ENCODE assay signal across 15 cellular contexts in genomic region chr5:40734986-40735385, GRCh38. TPM values are rescaled to one million over a fixed set of nuclear protein-coding genes. Genes with fewer than 3 reads are reported as not detected.
DNase-seq lines count a peak whose midpoint lies in the region; ATAC-seq and TF ChIP-seq lines count a peak whose summit lies in the region.
"Had no signal": no experiment of that assay in that cellular context is flagged by ENCODE, and none has a peak within 500 bp of the region (broad histone marks: within the 10 kb centered on the region; RNA-seq: fewer than 3 reads in every experiment).

No MANE protein-coding gene starts in this region.

- H3K4me2 ChIP-seq in OCI-LY3 (ENCODE audit: low read length): peak overlapping the region; percentile 13; the same call in 1 of the 2 replicates
- no peak overlapping the region for H3K4me2 ChIP-seq in osteoblast (ENCODE audit: insufficient read depth, low read length)
- H3K4me2 ChIP-seq in MM.1S (ENCODE audit: low read depth, low read length): no peak overlapping the region

- H4K20me1 ChIP-seq in OCI-LY3 (ENCODE audit: insufficient read depth, low read length) (no peaks in the 10 kb centered on the region), osteoblast (ENCODE audit: insufficient read depth, low read length) (peaks cover 6% of the 10 kb centered on the region), MM.1S (ENCODE audit: insufficient read depth, low read length) (no peaks in the 10 kb centered on the region)

- H3K27me3 ChIP-seq in OCI-LY3 (ENCODE audit: low read depth, low read length) (no peaks in the 10 kb centered on the region), osteoblast (ENCODE audit: insufficient read depth, low read length) (no peaks in the 10 kb centered on the region), MM.1S (replicated peaks; ENCODE audit: insufficient read depth, low read length) (no peaks in the 10 kb centered on the region)
- H3K27me3 ChIP-seq: gastroesophageal sphincter, suprapubic skin had no signal

- H3K79me2 ChIP-seq in OCI-LY3 (ENCODE audit: low read length): no peaks in the 10 kb centered on the region
- peaks cover 2% of the 10 kb centered on the region for H3K79me2 ChIP-seq in osteoblast (ENCODE audit: insufficient read depth, low read length)
- no peaks in the 10 kb centered on the region for H3K79me2 ChIP-seq in MM.1S (ENCODE audit: low read length)

- TF ChIP-seq CTCF in OCI-LY3 (IDR thresholded peaks at IDR 0.05; ENCODE audit: low read depth, low read length) (no peak), osteoblast (IDR thresholded peaks at IDR 0.05; ENCODE audit: extremely low read depth, low read depth, low read length) (no peak), MM.1S (IDR thresholded peaks at IDR 0.05; ENCODE audit: low read length) (no peak)

- H3K4me1 ChIP-seq in OCI-LY3 (ENCODE audit: low read length) (peaks cover 16% of the 10 kb centered on the region), osteoblast (ENCODE audit: insufficient read depth, low read length) (peaks cover 16% of the 10 kb centered on the region), MM.1S (ENCODE audit: low read length) (no peaks in the 10 kb centered on the region)

- no peaks in the 10 kb centered on the region for H3K36me3 ChIP-seq in OCI-LY3 (replicated peaks; ENCODE audit: low read depth, low read length)
- H3K36me3 ChIP-seq in osteoblast (ENCODE audit: insufficient read depth, low read length): no peaks in the 10 kb centered on the region
- H3K36me3 ChIP-seq in MM.1S (replicated peaks; ENCODE audit: insufficient read depth, low read length): no peaks in the 10 kb centered on the region

- H2AFZ ChIP-seq in OCI-LY3 (ENCODE audit: low read depth, low read length): no peak overlapping the region
- no peak overlapping the region for H2AFZ ChIP-seq in osteoblast (ENCODE audit: low read length)
- no peak overlapping the region for H2AFZ ChIP-seq in MM.1S (ENCODE audit: low read length)

- H3K27ac ChIP-seq in OCI-LY3 (ENCODE audit: low read length): no peak overlapping the region
- H3K27ac ChIP-seq in osteoblast (ENCODE audit: low read depth, low read length): peak overlapping the region; percentile 55
- no peak overlapping the region for H3K27ac ChIP-seq in MM.1S (ENCODE audit: low read length)
- H3K27ac ChIP-seq: gastroesophageal sphincter, suprapubic skin had no signal

- no peak overlapping the region for H3K4me3 ChIP-seq in OCI-LY3 (ENCODE audit: low read length)
- H3K4me3 ChIP-seq in osteoblast (ENCODE audit: insufficient read depth, low read length): no peak overlapping the region
- no peak overlapping the region for H3K4me3 ChIP-seq in MM.1S (ENCODE audit: low read length)
- H3K4me3 ChIP-seq: gastroesophageal sphincter, suprapubic skin had no signal

- no peak overlapping the region for H3K9ac ChIP-seq in OCI-LY3 (ENCODE audit: low read length)
- H3K9ac ChIP-seq in MM.1S (ENCODE audit: low read length): no peak overlapping the region

- DNase-seq in EL (peak; percentile 69), dermis microvascular lymphatic vessel endothelial cell (ENCODE audit: low read depth in 2 of 2) (peak; percentile 38 to 76), osteoblast (ENCODE audit: insufficient read length, low spot score, missing footprints) (no peak), MM.1S (no peak), MV-4-11 (lab: John Stamatoyannopoulos, UW) (no peak)
- DNase-seq: anterior cingulate cortex; CD8-positive, alpha-beta memory T cell; NCI-H1105 treated with DMSO at 0.1 percent for 48 hours; NCI-H446 treated with DMSO at 0.1 percent for 48 hours; T1000 had no signal

- no peaks in the 10 kb centered on the region for H3F3A ChIP-seq in MM.1S (ENCODE audit: insufficient read depth, low read length)

- H3K9me3 ChIP-seq in OCI-LY3 (ENCODE audit: insufficient read depth, low read length) (no peaks in the 10 kb centered on the region), osteoblast (ENCODE audit: low read depth, low read length) (no peaks in the 10 kb centered on the region), MM.1S (replicated peaks; ENCODE audit: insufficient read depth, low read length) (no peaks in the 10 kb centered on the region)
- H3K9me3 ChIP-seq: gastroesophageal sphincter, suprapubic skin had no signal

- no peak for ATAC-seq in HG03097 (IDR thresholded peaks at IDR 0.05; ENCODE audit: low FRiP score, unreplicated experiment)
- ATAC-seq: gastroesophageal sphincter, Panc1 had no signal

- H3K9me2 ChIP-seq in MM.1S (replicated peaks; ENCODE audit: insufficient read depth, low read length): no peaks in the 10 kb centered on the region

RNA-seq across cellular contexts. Expression of gene TTC33, which starts 20.8 kb away (rescaled TPM):
- total RNA-seq in dermis microvascular lymphatic vessel endothelial cell (12.9 and 13.5 TPM in 2 replicates), osteoblast (13.8 and 14.5 TPM in 2 replicates)

RNA-seq across cellular contexts. Expression of gene PTGER4, which starts 55.3 kb away (rescaled TPM):
- total RNA-seq in dermis microvascular lymphatic vessel endothelial cell (5.7 and 5.9 TPM in 2 replicates), osteoblast (10.6 and 15.2 TPM in 2 replicates)

Comparison
In these comparisons a context has a peak if more than half of its experiments do, and no peak if none do; other contexts are left out.
1. DNase-seq: peak in EL (single experiment) and dermis microvascular lymphatic vessel endothelial cell (2 of 2); none in osteoblast (single experiment), MM.1S (single experiment) and MV-4-11 (single experiment).